28 cellular contexts compared by ENCODE assay signal in genomic region chr2:150639383-150639782, GRCh38.
A peak's percentile ranks its signal among the peaks of the same experiment; 100 is the strongest.
DNase-seq lines count a peak whose midpoint lies in the region; ATAC-seq, FAIRE-seq and TF ChIP-seq lines count a peak whose summit lies in the region.
"Had no signal": no experiment of that assay in that cellular context is flagged by ENCODE, and none has a peak within 500 bp of the region (broad histone marks: within the 10 kb centered on the region; RNA-seq: fewer than 3 reads in every experiment).

No MANE protein-coding gene starts in this region.

- H3K27ac ChIP-seq in A549 = no peak overlapping the region
- peak overlapping the region in 3 of 5 donors; percentile 12 to 74 (median 69) for H3K27ac ChIP-seq in adrenal gland
- H3K27ac ChIP-seq in osteoblast (ENCODE audit: low read depth, low read length) = peak overlapping the region; percentile 41
- H3K27ac ChIP-seq: neural progenitor cell, right lobe of liver, vagina had no signal

- 21% methylated on average over 3 of the region's 3 CpGs for WGBS in A549 (ENCODE audit: missing lambda C conversion rate)
- 36 to 60% (median 45%) methylated on average over 3 of the region's 3 CpGs for WGBS in adrenal gland, 4 donors

- TF ChIP-seq POLR2A in A549 (IDR thresholded peaks at IDR 0.05; ENCODE audit: low read length) (no peak), adrenal gland (IDR thresholded peaks at IDR 0.05) (no peak)

- H3K9me3 Mint-ChIP-seq in HFFc6 (no peaks in the 10 kb centered on the region), glutamatergic neuron (ENCODE audit: unreplicated experiment) (no peaks in the 10 kb centered on the region)
- H3K9me3 Mint-ChIP-seq: activated T-helper 2 cell treated with anti-CD3 and anti-CD28 coated beads, Interferon-gamma antibody, Interleukin-2, Interleukin-4, amounts not matched to agents 10 μg/mL and 5 μg/mL and 100 μg/mL, durations not matched to agents 14 hours and 24 hours and 36 hours; neural progenitor cell had no signal

- no peaks in the 10 kb centered on the region for H4K20me1 ChIP-seq in osteoblast (ENCODE audit: insufficient read depth, low read length)

- no peaks in the 10 kb centered on the region for H3K36me3 ChIP-seq in adrenal gland (replicated peaks in 1 of 2)
- no peaks in the 10 kb centered on the region for H3K36me3 ChIP-seq in osteoblast (ENCODE audit: insufficient read depth, low read length)
- H3K36me3 ChIP-seq: breast epithelium, neural progenitor cell, right lobe of liver, vagina had no signal

- H3K27me3 ChIP-seq in adrenal gland = no peaks in the 10 kb centered on the region
- no peaks in the 10 kb centered on the region for H3K27me3 ChIP-seq in osteoblast (ENCODE audit: insufficient read depth, low read length)
- H3K27me3 ChIP-seq: breast epithelium, neural progenitor cell, right lobe of liver, vagina had no signal

- peak overlapping the region; percentile 63 for H3K4me2 ChIP-seq in A549
- H3K4me2 ChIP-seq in osteoblast (ENCODE audit: insufficient read depth, low read length) = peak overlapping the region; percentile 52
- H3K4me2 ChIP-seq: neural progenitor cell had no signal

- POLR2A ChIA-PET in A549 (lab: Yijun Ruan, JAX) = no interaction called here

- no peak for TF ChIP-seq EP300 in A549 (IDR thresholded peaks at IDR 0.05)

- H3K4me1 Mint-ChIP-seq in HFFc6 (ENCODE audit: low read depth) (peaks cover 38% of the 10 kb centered on the region), glutamatergic neuron (ENCODE audit: low read depth, unreplicated experiment) (no peaks in the 10 kb centered on the region)
- H3K4me1 Mint-ChIP-seq: CD4-positive, alpha-beta memory T cell had no signal

- intact Hi-C loops in adrenal gland (cut with DNase I) = no loop called here

- TF ChIP-seq RAD21 in A549 (conservative IDR thresholded peaks at IDR 0.05 in 1 of 2, IDR thresholded peaks at IDR 0.05 in 1 of 2) = no peak

- TF ChIP-seq CTCF in A549 (IDR thresholded peaks at IDR 0.05) = no peak
- TF ChIP-seq CTCF in HFFc6 (IDR thresholded peaks at IDR 0.05) = no peak
- no peak for TF ChIP-seq CTCF in adrenal gland (IDR thresholded peaks at IDR 0.05)
- TF ChIP-seq CTCF in osteoblast (IDR thresholded peaks at IDR 0.05; ENCODE audit: extremely low read depth, low read depth, low read length) = no peak
- TF ChIP-seq CTCF in glutamatergic neuron (IDR thresholded peaks at IDR 0.05; ENCODE audit: partially characterized antibody, unreplicated experiment) = no peak

- H3K4me3 Mint-ChIP-seq in HFFc6 (peak overlapping the region; percentile 75), glutamatergic neuron (ENCODE audit: unreplicated experiment) (no peak overlapping the region)
- H3K4me3 Mint-ChIP-seq: memory B cell, neural progenitor cell had no signal

- H3K27me3 Mint-ChIP-seq in HFFc6 (ENCODE audit: insufficient read depth) = no peaks in the 10 kb centered on the region; the same call in 1 of the 2 replicates
- H3K27me3 Mint-ChIP-seq in glutamatergic neuron (ENCODE audit: unreplicated experiment) = no peaks in the 10 kb centered on the region
- H3K27me3 Mint-ChIP-seq: CD4-positive, alpha-beta memory T cell; memory B cell had no signal

- no peaks in the 10 kb centered on the region for H3K36me3 Mint-ChIP-seq in HFFc6 (ENCODE audit: low read depth)
- no peaks in the 10 kb centered on the region for H3K36me3 Mint-ChIP-seq in glutamatergic neuron (ENCODE audit: unreplicated experiment)
- H3K36me3 Mint-ChIP-seq: CD4-positive, alpha-beta memory T cell; memory B cell; neural progenitor cell had no signal

- DNase-seq in A549 (ENCODE audit: low read depth in 1 of 2, low spot score in 1 of 2) (no peak), HFFc6 (no peak), adrenal gland (no peak), osteoblast (ENCODE audit: insufficient read length, low spot score, missing footprints) (no peak), glutamatergic neuron (no peak), DMS 273 (lab: John Stamatoyannopoulos, UW; ENCODE audit: unreplicated experiment) (no peak), GM19240 (ENCODE audit: insufficient read length, low spot score) (no peak), SHP77 (lab: John Stamatoyannopoulos, UW) (no peak)
- DNase-seq: activated CD4-positive, alpha-beta T cell treated with anti-CD3 and anti-CD28 coated beads for 4 hours; activated naive CD4-positive, alpha-beta T cell treated with anti-CD3 and anti-CD28 coated beads, Interleukin-2, amount 50 U/mL, for 16 hours; activated T-cell treated with anti-CD3 and anti-CD28 coated beads for 4 hours; CD4-positive, alpha-beta memory T cell; KG1; NCI-H1417 treated with DMSO at 0.1 percent for 48 hours; NCI-H2029 treated with DMSO at 0.1 percent for 48 hours; NCI-H2227 treated with DMSO at 0.1 percent for 48 hours; NCI-H526; right lobe of liver; stimulated activated CD4-positive, alpha-beta T cell treated with anti-CD3 and anti-CD28 coated beads, Interleukin-15, amount 100 ng/mL, for 24 hours; stimulated activated CD4-positive, alpha-beta T cell treated with anti-CD3 and anti-CD28 coated beads, Interleukin-4, amount 100 ng/mL, for 4 hours had no signal

- H3K4me1 ChIP-seq in A549 = peaks cover 20% of the 10 kb centered on the region
- H3K4me1 ChIP-seq in adrenal gland (replicated peaks in 1 of 2) = peaks cover 11 to 37% of the 10 kb centered on the region in 2 donors
- H3K4me1 ChIP-seq in osteoblast (ENCODE audit: insufficient read depth, low read length) = peaks cover 33% of the 10 kb centered on the region
- H3K4me1 ChIP-seq: breast epithelium, neural progenitor cell, right lobe of liver, vagina had no signal

- FAIRE-seq in A549 (lab: Jason Lieb, UNC) = no peak
- FAIRE-seq: GM19239, islet of Langerhans had no signal

- H3K27ac Mint-ChIP-seq in HFFc6 (peak overlapping the region; percentile 71; the same call in 1 of the 2 replicates), glutamatergic neuron (ENCODE audit: unreplicated experiment) (no peak overlapping the region)
- H3K27ac Mint-ChIP-seq: activated T-helper 2 cell treated with anti-CD3 and anti-CD28 coated beads, Interferon-gamma antibody, Interleukin-2, Interleukin-4, amounts not matched to agents 10 μg/mL and 5 μg/mL and 100 μg/mL, durations not matched to agents 14 hours and 24 hours and 36 hours; CD4-positive, alpha-beta memory T cell; memory B cell; neural progenitor cell had no signal

- H3K4me3 ChIP-seq in A549 (no peak overlapping the region), adrenal gland (peak overlapping the region in 1 of 4 donors; percentile 16), osteoblast (ENCODE audit: insufficient read depth, low read length) (peak overlapping the region; percentile 12)
- H3K4me3 ChIP-seq: neural progenitor cell, right lobe of liver, vagina had no signal

- no peaks in the 10 kb centered on the region for H3K9me3 ChIP-seq in A549
- no peaks in the 10 kb centered on the region for H3K9me3 ChIP-seq in adrenal gland (replicated peaks in 1 of 3)
- H3K9me3 ChIP-seq in osteoblast (ENCODE audit: low read depth, low read length) = no peaks in the 10 kb centered on the region
- H3K9me3 ChIP-seq: breast epithelium, right lobe of liver, vagina had no signal

- CTCF ChIA-PET in A549 (lab: Yijun Ruan, JAX) = interaction anchor here (0.7 kb wide), 1 partner anchor 324 kb away, joined by 3 read pairs; no protein-coding TSS in a partner anchor

- no peak for ATAC-seq in A549
- ATAC-seq: left lobe of liver, right lobe of liver had no signal

- H2AFZ ChIP-seq in osteoblast (ENCODE audit: low read length) = peak overlapping the region; percentile 38

- no peaks in the 10 kb centered on the region for H3K79me2 ChIP-seq in osteoblast (ENCODE audit: insufficient read depth, low read length)

TF ChIP-seq in A549, 52 proteins besides CTCF, POLR2A, EP300 and RAD21 (continues in another document):
- TF ChIP-seq FOSL2 (IDR thresholded peaks at IDR 0.05) (no peak), FOSL2 (CRISPR knock-in tag; IDR thresholded peaks at IDR 0.05) (no peak), GATA3 (IDR thresholded peaks at IDR 0.05; ENCODE audit: borderline replicate concordance) (no peak), HEYL (CRISPR knock-in tag; IDR thresholded peaks at IDR 0.05) (no peak), SREBF2 (IDR thresholded peaks at IDR 0.05) (no peak), POLR2AphosphoS2 (conservative IDR thresholded peaks at IDR 0.05; ENCODE audit: low read length) (no peak), EHMT2 (IDR thresholded peaks at IDR 0.05; ENCODE audit: low read depth) (no peak), RNF2 (IDR thresholded peaks at IDR 0.05; ENCODE audit: borderline replicate concordance, low read depth) (no peak), RARB (CRISPR knock-in tag; IDR thresholded peaks at IDR 0.05) (no peak), CBX8 (IDR thresholded peaks at IDR 0.05) (no peak), RCOR1 (IDR thresholded peaks at IDR 0.05; ENCODE audit: low read depth, low read length) (no peak)
- TF ChIP-seq, protein P1, sequence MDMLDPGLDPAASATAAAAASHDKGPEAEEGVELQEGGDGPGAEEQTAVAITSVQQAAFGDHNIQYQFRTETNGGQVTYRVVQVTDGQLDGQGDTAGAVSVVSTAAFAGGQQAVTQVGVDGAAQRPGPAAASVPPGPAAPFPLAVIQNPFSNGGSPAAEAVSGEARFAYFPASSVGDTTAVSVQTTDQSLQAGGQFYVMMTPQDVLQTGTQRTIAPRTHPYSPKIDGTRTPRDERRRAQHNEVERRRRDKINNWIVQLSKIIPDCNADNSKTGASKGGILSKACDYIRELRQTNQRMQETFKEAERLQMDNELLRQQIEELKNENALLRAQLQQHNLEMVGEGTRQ (IDR thresholded peaks at IDR 0.05) = no peak

Comparison
In these comparisons a context has a peak if more than half of its experiments do, and no peak if none do; other contexts are left out.
1. H3K27ac ChIP-seq: peak in adrenal gland (3 of 5) and osteoblast (single experiment); none in A549 (0 of 2).